27 cellular contexts compared by ENCODE assay signal in genomic region chr5:162684145-162684544, GRCh38.
DNase-seq lines count a peak whose midpoint lies in the region; ATAC-seq and TF ChIP-seq lines count a peak whose summit lies in the region.
"Had no signal": no experiment of that assay in that cellular context is flagged by ENCODE, and none has a peak within 500 bp of the region (broad histone marks: within the 10 kb centered on the region; RNA-seq: fewer than 3 reads in every experiment).

No MANE protein-coding gene starts in this region.

- TF ChIP-seq CTCF in 22Rv1 (IDR thresholded peaks at IDR 0.05) = no peak
- no peak for TF ChIP-seq CTCF in Calu3 (IDR thresholded peaks at IDR 0.05; ENCODE audit: unreplicated experiment)
- TF ChIP-seq CTCF in PC-3 (conservative IDR thresholded peaks at IDR 0.05; ENCODE audit: low read depth, low read length) = no peak
- TF ChIP-seq CTCF in mucosa of descending colon (IDR thresholded peaks at IDR 0.05) = no peak
- TF ChIP-seq CTCF in HFFc6 (IDR thresholded peaks at IDR 0.05) = no peak

- POLR2A ChIA-PET in PC-3 (lab: Charles Lee; ENCODE audit: unreplicated experiment) = no interaction called here

- H3K27ac ChIP-seq in 22Rv1 (peak overlapping the region; percentile 30), PC-3 (ENCODE audit: low read length) (peak overlapping the region; percentile 95)
- H3K27ac ChIP-seq: GM23248, RWPE1 had no signal

- DNase-seq in Calu3 (no peak), PC-3 (peak; percentile 79), mucosa of descending colon (no peak), left ventricle myocardium superior (no peak), HFFc6 (no peak), T1000 (lab: John Stamatoyannopoulos, UW) (no peak)
- DNase-seq: C1 segment of cervical spinal cord; COR-L47; DMS 273 treated with DMSO at 0.1 percent for 48 hours; DND-41; GM23248; H7; Kasumi-1; MV-4-11; NCI-H2029; NCI-H446 treated with DMSO at 0.1 percent for 48 hours; NCI-H748 treated with DMSO at 0.1 percent for 48 hours; NK-92 treated with Interleukin-12 subunit alpha and Interleukin-12 subunit beta, amount 100 ng/mL, for 24 hours; SHP77; SK-N-SH; SW 1271 had no signal

- no peaks in the 10 kb centered on the region for H3K9me3 ChIP-seq in PC-3 (ENCODE audit: low read length)
- H3K9me3 ChIP-seq in mucosa of descending colon = no peaks in the 10 kb centered on the region
- H3K9me3 ChIP-seq: SK-N-SH had no signal

- CTCF ChIA-PET in Calu3 (lab: Charles Lee) (no interaction called here), PC-3 (lab: Charles Lee) (no interaction called here)

- peak overlapping the region; percentile 68 for H3K27ac Mint-ChIP-seq in Calu3 (ENCODE audit: unreplicated experiment)
- H3K27ac Mint-ChIP-seq in HFFc6 = no peak overlapping the region
- H3K27ac Mint-ChIP-seq: CD4-positive, alpha-beta memory T cell; T-helper 1 cell treated with Interleukin-12 subunit alpha and Interleukin-12 subunit beta and Interleukin-4 antibody, amounts not matched to agents 30 μg/mL and 1 μg/mL, for 36 hours had no signal

- H3K4me3 Mint-ChIP-seq in Calu3 (ENCODE audit: low read depth, unreplicated experiment) = peak overlapping the region; percentile 11
- no peak overlapping the region for H3K4me3 Mint-ChIP-seq in HFFc6
- H3K4me3 Mint-ChIP-seq: CD4-positive, alpha-beta memory T cell; T-helper 1 cell treated with Interleukin-12 subunit alpha and Interleukin-12 subunit beta and Interleukin-4 antibody, amounts not matched to agents 30 μg/mL and 1 μg/mL, for 36 hours had no signal

- no peaks in the 10 kb centered on the region for H3K79me2 ChIP-seq in PC-3 (ENCODE audit: low read length)

- H3K4me2 ChIP-seq in PC-3 (ENCODE audit: low read length) = peak overlapping the region; percentile 74
- H3K4me2 ChIP-seq: SK-N-SH had no signal

- peak overlapping the region; percentile 67 for H3K9ac ChIP-seq in PC-3 (ENCODE audit: low read length)
- H3K9ac ChIP-seq: GM23248, SK-N-SH had no signal

- H3K36me3 Mint-ChIP-seq in Calu3 (ENCODE audit: insufficient read depth, unreplicated experiment) = peaks cover 4% of the 10 kb centered on the region
- no peaks in the 10 kb centered on the region; the same call in 1 of the 2 replicates for H3K36me3 Mint-ChIP-seq in HFFc6 (ENCODE audit: low read depth)
- H3K36me3 Mint-ChIP-seq: CD4-positive, alpha-beta memory T cell had no signal

- H3K4me3 ChIP-seq in PC-3 (ENCODE audit: low read length) (no peak overlapping the region; the same call in 1 of the 2 replicates), mucosa of descending colon (no peak overlapping the region)
- H3K4me3 ChIP-seq: GM23248 had no signal

- no peak overlapping the region for H2AFZ ChIP-seq in PC-3 (ENCODE audit: low read length)
- H2AFZ ChIP-seq: GM23248 had no signal

- intact Hi-C loops in Calu3 (cut with micrococcal nuclease; ENCODE audit: unreplicated experiment) = loop anchor here (10.0 kb wide), 1 partner anchor 249 kb away; no protein-coding TSS in a partner anchor
- intact Hi-C loops in PC-3 (cut with micrococcal nuclease) = no loop called here
- intact Hi-C loops in mucosa of descending colon (cut with DNase I, micrococcal nuclease) = no loop called here
- intact Hi-C loops in left ventricle myocardium superior (cut with micrococcal nuclease) = no loop called here

- no peak for ATAC-seq in PC-3
- ATAC-seq in mucosa of descending colon = peak; percentile 62
- ATAC-seq in GM19328 (IDR thresholded peaks at IDR 0.05; ENCODE audit: unreplicated experiment) = no peak
- no peak for ATAC-seq in left ventricle myocardium superior
- ATAC-seq: HepG2 had no signal

- no peaks in the 10 kb centered on the region for H4K20me1 ChIP-seq in PC-3 (ENCODE audit: low read length)

- peaks cover 3% of the 10 kb centered on the region for H3F3A ChIP-seq in PC-3 (ENCODE audit: low read length, unreplicated experiment)

- H3K27me3 ChIP-seq in PC-3 (ENCODE audit: low read length) = no peaks in the 10 kb centered on the region

- H3K4me1 Mint-ChIP-seq in Calu3 (ENCODE audit: low read depth, unreplicated experiment) (peaks cover 21% of the 10 kb centered on the region), HFFc6 (ENCODE audit: low read depth) (no peaks in the 10 kb centered on the region)
- H3K4me1 Mint-ChIP-seq: CD4-positive, alpha-beta memory T cell had no signal

- BruUV-seq in Calu3 (replicated peaks; lab: Mats Ljungman, UMichigan) = no TSS peak
- BruUV-seq in PC-3 (replicated peaks; lab: Mats Ljungman, UMichigan) = no TSS peak

- H3K9me2 ChIP-seq in PC-3 (replicated peaks; ENCODE audit: low read length) = no peaks in the 10 kb centered on the region
- H3K9me2 ChIP-seq: SK-N-SH had no signal

- H3K9me3 Mint-ChIP-seq in Calu3 (ENCODE audit: low read depth, unreplicated experiment) (peaks cover 17% of the 10 kb centered on the region), HFFc6 (peaks cover 42% of the 10 kb centered on the region)

- H3K27me3 Mint-ChIP-seq in Calu3 (ENCODE audit: unreplicated experiment) (no peaks in the 10 kb centered on the region), HFFc6 (ENCODE audit: insufficient read depth) (no peaks in the 10 kb centered on the region)
- H3K27me3 Mint-ChIP-seq: CD4-positive, alpha-beta memory T cell had no signal

- no peaks in the 10 kb centered on the region for H3K36me3 ChIP-seq in PC-3 (ENCODE audit: low read depth, low read length)
- no peaks in the 10 kb centered on the region for H3K36me3 ChIP-seq in mucosa of descending colon (ENCODE audit: low read depth)

- peaks cover 21% of the 10 kb centered on the region; the same call in 1 of the 2 replicates for H3K4me1 ChIP-seq in PC-3 (ENCODE audit: insufficient read depth, low read length)
- peaks cover 6% of the 10 kb centered on the region for H3K4me1 ChIP-seq in mucosa of descending colon (ENCODE audit: low read depth)
